Comparison of ENCODE assay signal across 17 cellular contexts in the genomic region with DNA sequence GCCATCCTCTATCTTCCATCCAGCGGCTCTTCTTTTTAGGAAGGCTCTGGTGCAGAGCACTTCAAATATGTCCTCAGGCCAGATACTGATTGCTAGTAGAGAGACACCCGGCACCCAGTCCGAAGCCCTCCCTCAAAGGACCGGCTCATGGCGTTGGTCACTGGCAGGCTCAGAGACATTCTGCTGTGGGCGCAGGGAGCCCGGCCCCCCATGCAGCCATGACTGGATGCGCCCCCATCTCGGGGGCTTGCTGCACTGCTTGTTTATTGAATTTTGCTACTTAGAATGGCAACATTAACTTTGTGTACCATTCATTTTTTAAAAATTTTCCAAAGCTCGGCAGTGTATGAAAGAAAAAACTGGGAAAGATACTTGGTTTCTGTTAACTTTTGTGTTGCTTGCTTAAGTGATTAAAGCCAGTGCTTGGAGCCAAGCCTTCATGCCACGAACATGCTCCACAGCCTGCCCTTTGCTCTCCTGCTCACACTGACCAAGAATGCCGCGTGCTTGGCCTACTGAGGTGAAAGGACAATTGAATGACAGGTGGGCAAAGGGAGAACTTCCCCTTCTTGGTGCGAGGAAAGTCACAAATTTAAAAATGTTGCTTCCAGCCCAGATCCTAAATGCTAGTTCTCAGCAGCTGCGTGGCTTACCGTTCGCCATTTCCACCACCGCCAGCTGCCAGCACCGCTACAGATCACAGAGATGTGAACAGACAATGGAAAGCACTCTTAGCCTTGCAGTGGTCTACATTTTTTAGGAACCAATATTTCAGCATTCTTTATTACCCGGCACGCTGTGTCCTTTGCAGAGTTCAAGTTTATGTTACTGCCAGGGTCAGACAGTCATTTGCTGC.
"Had no signal": no experiment of that assay in that cellular context is flagged by ENCODE, and none has a peak within 500 bp of the region (broad histone marks: within the 10 kb centered on the region; RNA-seq: fewer than 3 reads in every experiment).

No MANE protein-coding gene starts in this region.

- H3K4me1 ChIP-seq: adrenal gland, colonic mucosa, prostate gland, spleen, upper lobe of right lung had no signal

- H3K27me3 ChIP-seq: adrenal gland, colonic mucosa, gastroesophageal sphincter, heart left ventricle, spleen, thyroid gland, upper lobe of right lung had no signal

- ATAC-seq: activated T-cell treated with anti-CD3 and anti-CD28 coated beads, Interleukin-2, amount 50 U/mL, for 4 hours; gastroesophageal sphincter; heart left ventricle; left colon; upper lobe of right lung had no signal

- H3K9me3 ChIP-seq: adrenal gland, colonic mucosa, gastroesophageal sphincter, heart left ventricle, prostate gland, spleen, thyroid gland, upper lobe of right lung had no signal

- H3K4me3 ChIP-seq: adrenal gland, colonic mucosa, gastroesophageal sphincter, heart left ventricle, lung, prostate gland, spleen, thyroid gland, upper lobe of right lung had no signal

- H3K27ac ChIP-seq: adrenal gland, colonic mucosa, epithelial cell of prostate, gastroesophageal sphincter, heart left ventricle, prostate gland, spleen, thyroid gland, upper lobe of right lung had no signal

- DNase-seq: activated CD8-positive, alpha-beta memory T cell treated with anti-CD3 and anti-CD28 coated beads, Interleukin-2, amount 50 U/mL, for 48 hours; activated naive CD4-positive, alpha-beta T cell; activated T-cell treated with anti-CD3 and anti-CD28 coated beads, Interleukin-2, amount 50 U/mL, for 4 hours; adrenal gland; colonic mucosa; heart left ventricle; left colon; naive B cell; spleen; stimulated activated CD4-positive, alpha-beta T cell treated with anti-CD3 and anti-CD28 coated beads, Interleukin-4, amount 100 ng/mL, for 1 hour; stimulated activated naive CD4-positive, alpha-beta T cell treated with Interleukin-2 at 50 U/mL for 16 hours; thyroid gland; upper lobe of right lung had no signal

- H3K36me3 ChIP-seq: colonic mucosa, prostate gland, upper lobe of right lung had no signal
